In the genomic region with DNA sequence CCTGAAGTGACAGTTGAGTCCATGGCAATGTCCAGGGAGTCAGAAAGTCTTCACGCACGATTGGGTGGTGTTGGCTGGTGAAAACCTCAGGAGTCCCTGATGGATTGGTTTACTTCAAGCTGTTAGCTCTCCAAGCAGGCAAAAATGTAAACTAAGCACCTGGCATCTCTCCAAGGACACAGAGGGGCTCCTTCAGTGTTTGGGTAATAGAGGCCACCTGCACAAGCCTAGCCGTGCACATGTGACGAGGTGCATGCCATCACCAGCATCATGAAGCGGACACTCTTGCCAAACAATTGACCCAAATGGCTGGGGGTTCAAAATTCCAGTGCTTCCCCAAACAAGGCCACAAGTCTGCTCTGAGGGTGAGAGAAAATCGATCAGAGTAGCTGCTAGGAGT, we compare ENCODE assay signal across 13 cellular contexts. TPM values are rescaled to one million over a fixed set of nuclear protein-coding genes. Genes with fewer than 3 reads are reported as not detected.
DNase-seq lines count a peak whose midpoint lies in the region; ATAC-seq and TF ChIP-seq lines count a peak whose summit lies in the region.
"Had no signal": no experiment of that assay in that cellular context is flagged by ENCODE, and none has a peak within 500 bp of the region (broad histone marks: within the 10 kb centered on the region; RNA-seq: fewer than 3 reads in every experiment).

No MANE protein-coding gene starts in this region.

- peaks cover 32% of the 10 kb centered on the region for H3K4me1 Mint-ChIP-seq in T-helper 1 cell treated with Interleukin-12 subunit alpha and Interleukin-12 subunit beta and Interleukin-4 antibody, amounts not matched to agents 30 μg/mL and 1 μg/mL, for 36 hours (ENCODE audit: low read depth)
- peaks cover 50 to 56% (median 53%) of the 10 kb centered on the region in 3 donors for H3K4me1 Mint-ChIP-seq in T-cell
- H3K4me1 Mint-ChIP-seq in naive thymus-derived CD8-positive, alpha-beta T cell, result peaks cover 28 to 55% (median 51%) of the 10 kb centered on the region in 4 donors

- no peak overlapping the region for H2AFZ ChIP-seq in Loucy (ENCODE audit: low read length)

- no peaks in the 10 kb centered on the region for H4K20me1 ChIP-seq in Loucy (ENCODE audit: insufficient read depth, low read length, poor library complexity, severe bottlenecking)

- DNase-seq in T-helper 1 cell (no peak), T-cell (no peak), gastrocnemius medialis (no peak), globus pallidus (ENCODE audit: low spot score) (no peak)
- no peak for DNase-seq in naive thymus-derived CD8-positive, alpha-beta T cell
- DNase-seq: HFFc6; stimulated activated CD4-positive, alpha-beta T cell treated with anti-CD3 and anti-CD28 coated beads, Interleukin-15, amount 100 ng/mL, for 24 hours had no signal

- ATAC-seq in T-cell (replicated peaks in 1 of 4) (no peak), gastrocnemius medialis (no peak), HG02642 (IDR thresholded peaks at IDR 0.05; ENCODE audit: poor library complexity, unreplicated experiment) (no peak)
- no peak for ATAC-seq in naive thymus-derived CD8-positive, alpha-beta T cell
- ATAC-seq: K562 had no signal

- H3K9me2 ChIP-seq in Loucy (replicated peaks; ENCODE audit: low read depth, low read length), result no peaks in the 10 kb centered on the region

- H3K9me3 Mint-ChIP-seq in T-helper 1 cell treated with Interleukin-12 subunit alpha and Interleukin-12 subunit beta and Interleukin-4 antibody, amounts not matched to agents 30 μg/mL and 1 μg/mL, for 36 hours, result no peaks in the 10 kb centered on the region
- H3K9me3 Mint-ChIP-seq in T-cell, result no peaks in the 10 kb centered on the region
- H3K9me3 Mint-ChIP-seq in naive thymus-derived CD8-positive, alpha-beta T cell, result no peaks in the 10 kb centered on the region
- H3K9me3 Mint-ChIP-seq: HFFc6 had no signal

- H3K36me3 ChIP-seq in Loucy (ENCODE audit: insufficient read depth, low read length) (no peaks in the 10 kb centered on the region), gastrocnemius medialis (no peaks in the 10 kb centered on the region)

- no peaks in the 10 kb centered on the region for H3K27me3 Mint-ChIP-seq in T-helper 1 cell treated with Interleukin-12 subunit alpha and Interleukin-12 subunit beta and Interleukin-4 antibody, amounts not matched to agents 30 μg/mL and 1 μg/mL, for 36 hours (ENCODE audit: low read depth)
- no peaks in the 10 kb centered on the region for H3K27me3 Mint-ChIP-seq in T-cell
- no peaks in the 10 kb centered on the region for H3K27me3 Mint-ChIP-seq in naive thymus-derived CD8-positive, alpha-beta T cell

- peak overlapping the region; percentile 98 for H3K4me3 Mint-ChIP-seq in T-helper 1 cell treated with Interleukin-12 subunit alpha and Interleukin-12 subunit beta and Interleukin-4 antibody, amounts not matched to agents 30 μg/mL and 1 μg/mL, for 36 hours
- peak overlapping the region; percentile 97 to 100 (median 99) for H3K4me3 Mint-ChIP-seq in T-cell
- H3K4me3 Mint-ChIP-seq in naive thymus-derived CD8-positive, alpha-beta T cell, result peak overlapping the region; percentile 94 to 100 (median 100)

- peak overlapping the region; percentile 89 for H3K4me2 ChIP-seq in Loucy (ENCODE audit: low read depth, low read length, poor library complexity, severe bottlenecking)

- H3K4me3 ChIP-seq in Loucy (ENCODE audit: low read length, poor library complexity, severe bottlenecking) (peak overlapping the region; percentile 96), gastrocnemius medialis (no peak overlapping the region)
- H3K4me3 ChIP-seq: K562 had no signal

- POLR2A ChIA-PET in T-cell (lab: Charles Lee), result interaction anchor here in 1 of 2 donors (1.0 kb wide), 1 partner anchor 188 kb away, joined by 3 read pairs; no protein-coding TSS in a partner anchor
- POLR2A ChIA-PET in naive thymus-derived CD8-positive, alpha-beta T cell (lab: Charles Lee), result interaction anchor here (0.8 to 1.0 kb wide), 2 partner anchors 106 to 143 kb away, joined by 4 to 5 read pairs; no protein-coding TSS in a partner anchor

- TF ChIP-seq CTCF in Loucy (conservative IDR thresholded peaks at IDR 0.05; ENCODE audit: low read length) (no peak), gastrocnemius medialis (IDR thresholded peaks at IDR 0.05 in 4 of 5, conservative IDR thresholded peaks at IDR 0.05 in 1 of 5) (no peak)

- H3K27ac Mint-ChIP-seq in T-helper 1 cell treated with Interleukin-12 subunit alpha and Interleukin-12 subunit beta and Interleukin-4 antibody, amounts not matched to agents 30 μg/mL and 1 μg/mL, for 36 hours, result no peak overlapping the region
- H3K27ac Mint-ChIP-seq in T-cell, result peak overlapping the region; percentile 99
- peak overlapping the region; percentile 98 to 100 (median 99) for H3K27ac Mint-ChIP-seq in naive thymus-derived CD8-positive, alpha-beta T cell
- H3K27ac Mint-ChIP-seq: HFFc6 had no signal

- peaks cover 20% of the 10 kb centered on the region for H3K79me2 ChIP-seq in Loucy (ENCODE audit: insufficient read depth, low read length)

- no peaks in the 10 kb centered on the region for H3F3A ChIP-seq in Loucy (ENCODE audit: low read depth)

- H3K36me3 Mint-ChIP-seq in T-helper 1 cell treated with Interleukin-12 subunit alpha and Interleukin-12 subunit beta and Interleukin-4 antibody, amounts not matched to agents 30 μg/mL and 1 μg/mL, for 36 hours (ENCODE audit: low read depth), result peaks cover 6% of the 10 kb centered on the region
- peaks cover 19% of the 10 kb centered on the region for H3K36me3 Mint-ChIP-seq in T-cell
- peaks cover 0 to 34% (median 8%) of the 10 kb centered on the region in 3 donors for H3K36me3 Mint-ChIP-seq in naive thymus-derived CD8-positive, alpha-beta T cell

- H3K9ac ChIP-seq in Loucy (ENCODE audit: low read depth, low read length, poor library complexity, severe bottlenecking), result peak overlapping the region; percentile 85

- H3K27me3 ChIP-seq in Loucy (ENCODE audit: insufficient read depth, low read length, poor library complexity, severe bottlenecking) (no peaks in the 10 kb centered on the region), gastrocnemius medialis (peaks cover 0 to 21% (median 0%) of the 10 kb centered on the region in 3 donors)

- H3K4me1 ChIP-seq in Loucy (ENCODE audit: insufficient read depth, low read length, poor library complexity, severe bottlenecking) (peaks cover 21% of the 10 kb centered on the region), gastrocnemius medialis (peaks cover 0 to 6% of the 10 kb centered on the region in 2 donors)

- in situ Hi-C loops in gastrocnemius medialis (cut with MboI; ENCODE audit: low sequenced_read_pairs in 4 of 4), result no loop called here

- H3K27ac ChIP-seq in gastrocnemius medialis, result no peak overlapping the region

- no peak for TF ChIP-seq POLR2A in gastrocnemius medialis (IDR thresholded peaks at IDR 0.05)

- CTCF ChIA-PET in T-cell (lab: Charles Lee), result interaction anchor here in 1 of 2 donors (1.9 kb wide), 1 partner anchor 10 kb away, joined by 5 read pairs; no protein-coding TSS in a partner anchor

- intact Hi-C loops in gastrocnemius medialis (cut with DNase I; ENCODE audit: low total_unique reads), result no loop called here

- H3K9me3 ChIP-seq in Loucy (ENCODE audit: insufficient read depth, low read depth, low read length), result no peaks in the 10 kb centered on the region
- H3K9me3 ChIP-seq in gastrocnemius medialis, result no peaks in the 10 kb centered on the region

RNA-seq across cellular contexts. Expression of a gene that starts 1.8 kb away (rescaled TPM):
- total RNA-seq in T-cell (10 to 100 TPM; 35.3 to 52.2 (median 41.7) TPM), gastrocnemius medialis (under 1 TPM in 3 of 4 donors, not detected in 1; 0.05 to 0.22 (median 0.15) TPM)
- 10 to 100 TPM; 53.0 to 53.2 TPM for total RNA-seq in naive thymus-derived CD8-positive, alpha-beta T cell
- polyA plus RNA-seq in naive thymus-derived CD8-positive, alpha-beta T cell, result 10 to 100 TPM; 38.1 to 47.3 (median 43.0) TPM
- total RNA-seq: A673, G401, HFFc6 had no signal

Comparison
In these comparisons a context has a peak if more than half of its experiments do, and no peak if none do; other contexts are left out.
1. RNA of a gene that starts 1.8 kb away (total RNA-seq): 53.0 to 53.2 TPM in naive thymus-derived CD8-positive, alpha-beta T cell and 35.3 to 52.2 TPM in T-cell; 0.05 to 0.22 TPM in gastrocnemius medialis; every median in the first group is over 10 times any median in the second.
2. Peak in every context shown above with its lines, with median percentiles within 50 percentile points of each other: H3K4me3 Mint-ChIP-seq.